ENCODE assay signal across 8 cellular contexts in genomic region chr19:13117176-13117771, GRCh38. TPM values are rescaled to one million over a fixed set of nuclear protein-coding genes. Genes with fewer than 3 reads are reported as not detected.
DNase-seq lines count a peak whose midpoint lies in the region; ATAC-seq, FAIRE-seq and TF ChIP-seq lines count a peak whose summit lies in the region.

No MANE protein-coding gene starts in this region.

- no peaks in the 10 kb centered on the region for H3K9me3 ChIP-seq in BE2C
- H3K9me3 ChIP-seq in HepG2 (ENCODE audit: low read length): no peaks in the 10 kb centered on the region
- H3K9me3 ChIP-seq in tibial artery: no peaks in the 10 kb centered on the region

- peak overlapping the region; percentile 97 for H3K4me3 ChIP-seq in BE2C (ENCODE audit: low read depth, low read length)
- peak overlapping the region; percentile 83 for H3K4me3 ChIP-seq in astrocyte of the cerebellum (ENCODE audit: low read depth, low read length)
- peak overlapping the region; percentile 94 to 96 (median 95) for H3K4me3 ChIP-seq in HepG2 (replicated peaks in 1 of 3; ENCODE audit: insufficient read depth in 1 of 3, low read depth in 2 of 3, low read length in 3 of 3)
- H3K4me3 ChIP-seq in tibial artery: peak overlapping the region; percentile 70 to 98

- H3K36me3 ChIP-seq in BE2C (peaks cover 38% of the 10 kb centered on the region), HepG2 (replicated peaks in 1 of 2; ENCODE audit: control insufficient read depth in 1 of 2, insufficient read depth in 2 of 2, low read length in 2 of 2) (peaks cover 8 to 32% of the 10 kb centered on the region in 2 experiments; a peak in 4 of 5 replicates), tibial artery (peaks cover 0 to 29% (median 17%) of the 10 kb centered on the region in 3 donors)

- no peaks in the 10 kb centered on the region for H3K27me3 ChIP-seq in BE2C
- no peaks in the 10 kb centered on the region; a peak in 1 of 5 replicates for H3K27me3 ChIP-seq in HepG2 (ENCODE audit: control insufficient read depth in 1 of 2, insufficient read depth in 2 of 2, low read length in 2 of 2)
- no peaks in the 10 kb centered on the region for H3K27me3 ChIP-seq in tibial artery

- H3K27ac ChIP-seq in HepG2 (ENCODE audit: extremely low read length, insufficient read depth, low read length) (peak overlapping the region; percentile 83), tibial artery (peak overlapping the region; percentile 61 to 70)

- peaks cover 5% of the 10 kb centered on the region for H3K4me1 ChIP-seq in BE2C
- peaks cover 42% of the 10 kb centered on the region for H3K4me1 ChIP-seq in HepG2 (ENCODE audit: insufficient read depth, low read length)
- H3K4me1 ChIP-seq in tibial artery: peaks cover 0 to 42% (median 31%) of the 10 kb centered on the region in 4 donors

- no peak for FAIRE-seq in HepG2 (lab: Jason Lieb, UNC)

- intact Hi-C loops in HepG2 (cut with micrococcal nuclease; ENCODE audit: unreplicated experiment) (loop anchor here (5.0 kb wide), 1 partner anchor 35 kb away; the partner anchor contains the start of genes IER2 and STX10), tibial artery (cut with DNase I; ENCODE audit: low total_unique reads) (no loop called here)

- TF ChIP-seq CTCF in BE2C (IDR thresholded peaks at IDR 0.05; ENCODE audit: low read depth, low read length) (no peak), astrocyte of the cerebellum (IDR thresholded peaks at IDR 0.05; ENCODE audit: low read depth, low read length, missing control alignments) (no peak), HepG2 (CRISPR knock-in tag; IDR thresholded peaks at IDR 0.05) (no peak), tibial artery (IDR thresholded peaks at IDR 0.05) (no peak)

- peak overlapping the region; percentile 89 for H3K9ac ChIP-seq in HepG2 (ENCODE audit: insufficient read depth, low read depth, low read length)

- TF ChIP-seq RAD21 in HepG2 (CRISPR knock-in tag; IDR thresholded peaks at IDR 0.05): no peak

- peak; percentile 13 for ATAC-seq in HG03175 (IDR thresholded peaks at IDR 0.05; ENCODE audit: unreplicated experiment)
- peak; percentile 13 for ATAC-seq in HepG2
- no peak for ATAC-seq in GM19351 (IDR thresholded peaks at IDR 0.05; ENCODE audit: unreplicated experiment)
- ATAC-seq in GM21526 (IDR thresholded peaks at IDR 0.05; ENCODE audit: low FRiP score, unreplicated experiment): no peak

- BruUV-seq in HepG2 (replicated peaks; lab: Mats Ljungman, UMichigan): no TSS peak

- peaks cover 22% of the 10 kb centered on the region for H4K20me1 ChIP-seq in HepG2 (ENCODE audit: insufficient read depth, low read length)

- in situ Hi-C loops in astrocyte of the cerebellum (cut with HindIII; ENCODE audit: low sequenced_read_pairs): no loop called here
- in situ Hi-C loops in HepG2 (cut with HindIII; ENCODE audit: extremely low pct_ligation_motif_present, low pct_unique_long_range_greater_than_20kb): loop anchor here (5.0 kb wide), 1 partner anchor 35 kb away; the partner anchor contains the start of genes IER2 and STX10

- 2% methylated on average over 20 of the region's 20 CpGs for WGBS in HepG2 (ENCODE audit: low lambda C conversion rate)

- peak overlapping the region; percentile 95 for H3K4me2 ChIP-seq in HepG2 (ENCODE audit: low read depth, low read length)

- DNase-seq in BE2C (no peak), astrocyte of the cerebellum (ENCODE audit: low read depth) (no peak), HepG2 (ENCODE audit: low spot score) (no peak), tibial artery (no peak), OCI-M1 (lab: John Stamatoyannopoulos, UW) (no peak)

- CTCF ChIA-PET in HepG2 (lab: Yijun Ruan, JAX; ENCODE audit: low intra/inter-chr PET ratio, low total read pairs): no interaction called here

- TF ChIP-seq EP300 in HepG2 (IDR thresholded peaks at IDR 0.05; ENCODE audit: low read depth in 2 of 2, low read length in 2 of 2) (no peak), HepG2 (CRISPR knock-in tag; IDR thresholded peaks at IDR 0.05; ENCODE audit: borderline replicate concordance) (no peak)

- TF ChIP-seq POLR2A in HepG2 (IDR thresholded peaks at IDR 0.05; ENCODE audit: insufficient read depth in 1 of 2, low read depth in 2 of 2, low read length in 2 of 2): no peak

- peaks cover 56% of the 10 kb centered on the region for H3K79me2 ChIP-seq in HepG2 (ENCODE audit: insufficient read depth, low read length)

- peak overlapping the region; percentile 85 for H2AFZ ChIP-seq in HepG2 (ENCODE audit: low read length)

- POLR2A ChIA-PET in HepG2 (lab: Yijun Ruan, JAX): interaction anchor here (0.6 to 2.7 kb wide), 14 partner anchors 11 to 456 kb away, joined by 3 to 20 read pairs (median 4); partner anchors contain the start of genes FARSA, IER2, JUNB and STX10

RNA-seq across cellular contexts. Expression of gene TRMT1, which starts 0.7 kb away (rescaled TPM):
- polyA plus RNA-seq in BE2C (2012; ENCODE audit: insufficient read depth, insufficient read length, low read depth): 98.5 TPM
- 27.9 and 44.1 TPM in 2 replicates for total RNA-seq in HepG2 (2016; rRNA removed; fragmentation: Illumina TruSeq; extraction: Trizol)
- 9.6 and 11.8 TPM in 2 replicates for total RNA-seq in HepG2 (2016; cell fraction: cytosol; rRNA removed; fragmentation: Illumina TruSeq; extraction: Trizol; ENCODE audit: low read depth)
- 23.9 and 45.4 TPM in 2 replicates for total RNA-seq in HepG2 (2016; cell fraction: insoluble cytoplasmic fraction; rRNA removed; fragmentation: Illumina TruSeq; extraction: Trizol)
- 14.3 and 15.5 TPM in 2 replicates for total RNA-seq in HepG2 (2016; cell fraction: membrane; rRNA removed; fragmentation: Illumina TruSeq; extraction: Trizol)
- total RNA-seq in HepG2 (2016; cell fraction: nucleus; rRNA removed; fragmentation: Illumina TruSeq; extraction: Trizol): 55.3 and 60.2 TPM in 2 replicates
- polyA plus RNA-seq in HepG2 (2011; rRNA removed): 35.5 and 42.9 TPM in 2 replicates
- polyA plus RNA-seq in HepG2 (2011; cell fraction: cytosol; rRNA removed): 16.0 and 24.0 TPM in 2 replicates
- polyA plus RNA-seq in HepG2 (2011; cell fraction: nucleus; rRNA removed): 421 and 529 TPM in 2 replicates
- polyA plus RNA-seq in HepG2 (2012): 22.9 and 29.0 TPM in 2 replicates
- 9.7 and 9.9 TPM in 2 replicates for polyA plus RNA-seq in HepG2 (2016; cell fraction: cytosol; fragmentation: Illumina TruSeq; extraction: Trizol; ENCODE audit: low read depth)
- polyA plus RNA-seq in HepG2 (2016; cell fraction: insoluble cytoplasmic fraction; fragmentation: Illumina TruSeq; extraction: Trizol; ENCODE audit: low read depth): 24.6 and 27.1 TPM in 2 replicates
- polyA plus RNA-seq in HepG2 (2016; cell fraction: membrane; fragmentation: Illumina TruSeq; extraction: Trizol; ENCODE audit: low read depth): 10.7 and 11.5 TPM in 2 replicates
- 144 and 171 TPM in 2 replicates for polyA plus RNA-seq in HepG2 (2016; cell fraction: nucleus; fragmentation: Illumina TruSeq; extraction: Trizol; ENCODE audit: insufficient read depth, low read depth)
- 61.2 and 61.3 TPM in 2 replicates for polyA minus RNA-seq in HepG2 (2011; rRNA and poly(A)+ RNA removed; ENCODE audit: low replicate concordance)
- 12.5 and 24.5 TPM in 2 replicates for polyA minus RNA-seq in HepG2 (2011; cell fraction: cytosol; rRNA and poly(A)+ RNA removed)
- 44.6 and 48.9 TPM in 2 replicates for polyA minus RNA-seq in HepG2 (2011; cell fraction: nucleus; rRNA and poly(A)+ RNA removed)

RNA-seq across cellular contexts. Expression of gene NACC1, which starts 0.8 kb away (rescaled TPM):
- 97.8 TPM for polyA plus RNA-seq in BE2C (2012; ENCODE audit: insufficient read depth, insufficient read length, low read depth)
- 31.8 and 46.7 TPM in 2 replicates for total RNA-seq in HepG2 (2016; rRNA removed; fragmentation: Illumina TruSeq; extraction: Trizol)
- total RNA-seq in HepG2 (2016; cell fraction: cytosol; rRNA removed; fragmentation: Illumina TruSeq; extraction: Trizol; ENCODE audit: low read depth): 6.8 and 8.2 TPM in 2 replicates
- total RNA-seq in HepG2 (2016; cell fraction: insoluble cytoplasmic fraction; rRNA removed; fragmentation: Illumina TruSeq; extraction: Trizol): 29.7 and 42.3 TPM in 2 replicates
- 37.1 and 38.6 TPM in 2 replicates for total RNA-seq in HepG2 (2016; cell fraction: membrane; rRNA removed; fragmentation: Illumina TruSeq; extraction: Trizol)
- 21.0 and 21.3 TPM in 2 replicates for total RNA-seq in HepG2 (2016; cell fraction: nucleus; rRNA removed; fragmentation: Illumina TruSeq; extraction: Trizol)
- 42.3 and 55.2 TPM in 2 replicates for polyA plus RNA-seq in HepG2 (2011; rRNA removed)
- 33.3 and 62.6 TPM in 2 replicates for polyA plus RNA-seq in HepG2 (2011; cell fraction: cytosol; rRNA removed)
- polyA plus RNA-seq in HepG2 (2011; cell fraction: nucleus; rRNA removed): 93.5 and 114 TPM in 2 replicates
- 13.2 and 18.2 TPM in 2 replicates for polyA plus RNA-seq in HepG2 (2012)
- 6.3 and 6.7 TPM in 2 replicates for polyA plus RNA-seq in HepG2 (2016; cell fraction: cytosol; fragmentation: Illumina TruSeq; extraction: Trizol; ENCODE audit: low read depth)
- polyA plus RNA-seq in HepG2 (2016; cell fraction: insoluble cytoplasmic fraction; fragmentation: Illumina TruSeq; extraction: Trizol; ENCODE audit: low read depth): 35.6 and 46.3 TPM in 2 replicates
- polyA plus RNA-seq in HepG2 (2016; cell fraction: membrane; fragmentation: Illumina TruSeq; extraction: Trizol; ENCODE audit: low read depth): 28.2 and 28.5 TPM in 2 replicates
- 37.4 and 39.4 TPM in 2 replicates for polyA plus RNA-seq in HepG2 (2016; cell fraction: nucleus; fragmentation: Illumina TruSeq; extraction: Trizol; ENCODE audit: insufficient read depth, low read depth)
- 91.1 and 200 TPM in 2 replicates for polyA minus RNA-seq in HepG2 (2011; rRNA and poly(A)+ RNA removed; ENCODE audit: low replicate concordance)
- polyA minus RNA-seq in HepG2 (2011; cell fraction: cytosol; rRNA and poly(A)+ RNA removed): 45.0 and 58.7 TPM in 2 replicates
- polyA minus RNA-seq in HepG2 (2011; cell fraction: nucleus; rRNA and poly(A)+ RNA removed): 12.7 and 13.6 TPM in 2 replicates

RNA-seq across cellular contexts. Expression of gene LYL1, which starts 14.6 kb away (rescaled TPM):
- polyA plus RNA-seq in BE2C (2012; ENCODE audit: insufficient read depth, insufficient read length, low read depth): 75.7 TPM
- 0.69 and 0.75 TPM in 2 replicates for total RNA-seq in HepG2 (2016; rRNA removed; fragmentation: Illumina TruSeq; extraction: Trizol)
- 0.79 and 0.91 TPM in 2 replicates for total RNA-seq in HepG2 (2016; cell fraction: cytosol; rRNA removed; fragmentation: Illumina TruSeq; extraction: Trizol; ENCODE audit: low read depth)
- 0.40 and 0.97 TPM in 2 replicates for total RNA-seq in HepG2 (2016; cell fraction: insoluble cytoplasmic fraction; rRNA removed; fragmentation: Illumina TruSeq; extraction: Trizol)
- 0.74 and 0.90 TPM in 2 replicates for total RNA-seq in HepG2 (2016; cell fraction: membrane; rRNA removed; fragmentation: Illumina TruSeq; extraction: Trizol)
- 0.31 and 0.75 TPM in 2 replicates for total RNA-seq in HepG2 (2016; cell fraction: nucleus; rRNA removed; fragmentation: Illumina TruSeq; extraction: Trizol)
- 0.72 and 0.92 TPM in 2 replicates for polyA plus RNA-seq in HepG2 (2011; rRNA removed)
- 0.71 and 1.6 TPM in 2 replicates for polyA plus RNA-seq in HepG2 (2011; cell fraction: cytosol; rRNA removed)
- 2.0 and 2.6 TPM in 2 replicates for polyA plus RNA-seq in HepG2 (2011; cell fraction: nucleus; rRNA removed)
- polyA plus RNA-seq in HepG2 (2012): 0.31 and 0.32 TPM in 2 replicates
- 0.57 and 0.66 TPM in 2 replicates for polyA plus RNA-seq in HepG2 (2016; cell fraction: cytosol; fragmentation: Illumina TruSeq; extraction: Trizol; ENCODE audit: low read depth)
- polyA plus RNA-seq in HepG2 (2016; cell fraction: insoluble cytoplasmic fraction; fragmentation: Illumina TruSeq; extraction: Trizol; ENCODE audit: low read depth): 0.51 and 0.59 TPM in 2 replicates
- polyA plus RNA-seq in HepG2 (2016; cell fraction: membrane; fragmentation: Illumina TruSeq; extraction: Trizol; ENCODE audit: low read depth): 0.76 and 0.86 TPM in 2 replicates
- polyA plus RNA-seq in HepG2 (2016; cell fraction: nucleus; fragmentation: Illumina TruSeq; extraction: Trizol; ENCODE audit: insufficient read depth, low read depth): 0.93 and 1.5 TPM in 2 replicates
- 0.09 and 1.9 TPM in 2 replicates for polyA minus RNA-seq in HepG2 (2011; rRNA and poly(A)+ RNA removed; ENCODE audit: low replicate concordance)
- 0.49 and 0.70 TPM in 2 replicates for polyA minus RNA-seq in HepG2 (2011; cell fraction: cytosol; rRNA and poly(A)+ RNA removed)
- 0.64 and 1.1 TPM in 2 replicates for polyA minus RNA-seq in HepG2 (2011; cell fraction: nucleus; rRNA and poly(A)+ RNA removed)

RNA-seq across cellular contexts. Expression of gene STX10, which starts 32.9 kb away (rescaled TPM):
- polyA plus RNA-seq in BE2C (2012; ENCODE audit: insufficient read depth, insufficient read length, low read depth): 274 TPM
- total RNA-seq in HepG2 (2016; rRNA removed; fragmentation: Illumina TruSeq; extraction: Trizol): 36.8 and 47.9 TPM in 2 replicates
- 56.0 and 67.5 TPM in 2 replicates for total RNA-seq in HepG2 (2016; cell fraction: cytosol; rRNA removed; fragmentation: Illumina TruSeq; extraction: Trizol; ENCODE audit: low read depth)
- 33.4 and 50.3 TPM in 2 replicates for total RNA-seq in HepG2 (2016; cell fraction: insoluble cytoplasmic fraction; rRNA removed; fragmentation: Illumina TruSeq; extraction: Trizol)
- 78.5 and 90.1 TPM in 2 replicates for total RNA-seq in HepG2 (2016; cell fraction: membrane; rRNA removed; fragmentation: Illumina TruSeq; extraction: Trizol)
- 27.2 and 35.2 TPM in 2 replicates for total RNA-seq in HepG2 (2016; cell fraction: nucleus; rRNA removed; fragmentation: Illumina TruSeq; extraction: Trizol)
- 66.4 and 85.5 TPM in 2 replicates for polyA plus RNA-seq in HepG2 (2011; rRNA removed)
- 58.0 and 78.9 TPM in 2 replicates for polyA plus RNA-seq in HepG2 (2011; cell fraction: cytosol; rRNA removed)
- polyA plus RNA-seq in HepG2 (2011; cell fraction: nucleus; rRNA removed): 198 and 219 TPM in 2 replicates
- 28.8 and 43.3 TPM in 2 replicates for polyA plus RNA-seq in HepG2 (2012)
- polyA plus RNA-seq in HepG2 (2016; cell fraction: cytosol; fragmentation: Illumina TruSeq; extraction: Trizol; ENCODE audit: low read depth): 79.7 and 89.7 TPM in 2 replicates
- 39.4 and 44.9 TPM in 2 replicates for polyA plus RNA-seq in HepG2 (2016; cell fraction: insoluble cytoplasmic fraction; fragmentation: Illumina TruSeq; extraction: Trizol; ENCODE audit: low read depth)
- 85.7 and 88.6 TPM in 2 replicates for polyA plus RNA-seq in HepG2 (2016; cell fraction: membrane; fragmentation: Illumina TruSeq; extraction: Trizol; ENCODE audit: low read depth)
- polyA plus RNA-seq in HepG2 (2016; cell fraction: nucleus; fragmentation: Illumina TruSeq; extraction: Trizol; ENCODE audit: insufficient read depth, low read depth): 76.5 and 85.3 TPM in 2 replicates
- 37.6 and 153 TPM in 2 replicates for polyA minus RNA-seq in HepG2 (2011; rRNA and poly(A)+ RNA removed; ENCODE audit: low replicate concordance)
- 11.9 and 14.2 TPM in 2 replicates for polyA minus RNA-seq in HepG2 (2011; cell fraction: cytosol; rRNA and poly(A)+ RNA removed)
- polyA minus RNA-seq in HepG2 (2011; cell fraction: nucleus; rRNA and poly(A)+ RNA removed): 10.3 and 12.1 TPM in 2 replicates

RNA-seq across cellular contexts. Expression of gene IER2, which starts 32.9 kb away (rescaled TPM):
- polyA plus RNA-seq in BE2C (2012; ENCODE audit: insufficient read depth, insufficient read length, low read depth): 291 TPM
- 10.0 and 14.3 TPM in 2 replicates for total RNA-seq in HepG2 (2016; rRNA removed; fragmentation: Illumina TruSeq; extraction: Trizol)
- 5.0 and 5.9 TPM in 2 replicates for total RNA-seq in HepG2 (2016; cell fraction: cytosol; rRNA removed; fragmentation: Illumina TruSeq; extraction: Trizol; ENCODE audit: low read depth)
- total RNA-seq in HepG2 (2016; cell fraction: insoluble cytoplasmic fraction; rRNA removed; fragmentation: Illumina TruSeq; extraction: Trizol): 8.1 and 16.1 TPM in 2 replicates
- total RNA-seq in HepG2 (2016; cell fraction: membrane; rRNA removed; fragmentation: Illumina TruSeq; extraction: Trizol): 10.0 and 11.1 TPM in 2 replicates
- 12.6 and 13.6 TPM in 2 replicates for total RNA-seq in HepG2 (2016; cell fraction: nucleus; rRNA removed; fragmentation: Illumina TruSeq; extraction: Trizol)
- 10.1 and 12.9 TPM in 2 replicates for polyA plus RNA-seq in HepG2 (2011; rRNA removed)
- 14.4 and 15.3 TPM in 2 replicates for polyA plus RNA-seq in HepG2 (2011; cell fraction: cytosol; rRNA removed)
- 84.6 and 97.2 TPM in 2 replicates for polyA plus RNA-seq in HepG2 (2011; cell fraction: nucleus; rRNA removed)
- polyA plus RNA-seq in HepG2 (2012): 20.1 and 25.8 TPM in 2 replicates
- polyA plus RNA-seq in HepG2 (2016; cell fraction: cytosol; fragmentation: Illumina TruSeq; extraction: Trizol; ENCODE audit: low read depth): 5.5 and 5.8 TPM in 2 replicates
- polyA plus RNA-seq in HepG2 (2016; cell fraction: insoluble cytoplasmic fraction; fragmentation: Illumina TruSeq; extraction: Trizol; ENCODE audit: low read depth): 17.5 and 22.6 TPM in 2 replicates
- polyA plus RNA-seq in HepG2 (2016; cell fraction: membrane; fragmentation: Illumina TruSeq; extraction: Trizol; ENCODE audit: low read depth): 9.7 and 9.8 TPM in 2 replicates
- polyA plus RNA-seq in HepG2 (2016; cell fraction: nucleus; fragmentation: Illumina TruSeq; extraction: Trizol; ENCODE audit: insufficient read depth, low read depth): 39.1 and 40.8 TPM in 2 replicates
- polyA minus RNA-seq in HepG2 (2011; rRNA and poly(A)+ RNA removed; ENCODE audit: low replicate concordance): 8.1 and 9.7 TPM in 2 replicates
- 7.0 and 7.3 TPM in 2 replicates for polyA minus RNA-seq in HepG2 (2011; cell fraction: cytosol; rRNA and poly(A)+ RNA removed)
- polyA minus RNA-seq in HepG2 (2011; cell fraction: nucleus; rRNA and poly(A)+ RNA removed): 9.7 and 9.9 TPM in 2 replicates

Comparison
In these comparisons a context has a peak if more than half of its experiments do, and no peak if none do; other contexts are left out.
1. ATAC-seq: peak in HG03175 (single experiment) and HepG2 (single experiment); none in GM19351 (single experiment) and GM21526 (single experiment).
2. Peak in every context shown above with its lines, with median percentiles within 50 percentile points of each other: H3K4me3 ChIP-seq.